Comparison of ENCODE assay signal across 1 cellular context in genomic region chr3:48233542-48233941, GRCh38.
A peak's percentile ranks its signal among the peaks of the same experiment; 100 is the strongest.
TF ChIP-seq lines count a peak whose summit lies in the region.

No MANE protein-coding gene starts in this region.

TF ChIP-seq in GM12878, 131 proteins besides CTCF, POLR2A, EP300 and RAD21:
- TF ChIP-seq BHLHE40 (IDR thresholded peaks at IDR 0.05; ENCODE audit: borderline replicate concordance in 1 of 2, low read depth in 2 of 2, low read length in 1 of 2) (peak in 1 of 2 experiments; percentile 74; a peak in 1 of 4 replicates), GABPA (IDR thresholded peaks at IDR 0.05; ENCODE audit: low read depth) (no peak), SREBF2 (IDR thresholded peaks at IDR 0.05; ENCODE audit: low read length) (no peak)
